In the genomic region with DNA sequence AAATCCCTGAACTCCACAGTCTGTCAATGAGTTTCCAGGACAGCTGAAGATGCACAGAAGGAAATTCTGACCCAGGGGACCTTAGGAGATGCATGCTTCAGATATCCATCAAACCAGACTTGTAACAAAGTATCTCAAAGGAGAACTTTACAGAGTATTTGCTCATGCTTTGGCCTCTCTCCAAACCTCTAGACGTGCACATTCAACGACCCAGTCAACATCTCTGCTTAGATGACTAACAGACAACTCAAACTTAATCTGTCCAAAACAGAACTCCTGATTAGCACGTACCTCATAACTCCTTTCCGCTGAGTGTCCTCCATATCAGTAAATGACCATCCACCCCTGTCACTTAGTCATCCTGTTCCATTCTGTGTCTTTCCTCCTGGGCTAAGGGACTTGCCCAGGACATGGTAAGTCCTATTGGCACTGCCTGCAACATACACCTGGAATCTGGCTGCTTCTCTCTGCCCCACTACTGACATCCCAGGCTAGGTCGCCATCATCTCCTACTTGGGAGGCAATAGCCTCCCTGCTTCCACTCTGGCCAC, we compare ENCODE assay signal across 12 cellular contexts.
DNase-seq lines count a peak whose midpoint lies in the region; ATAC-seq and TF ChIP-seq lines count a peak whose summit lies in the region.
"Had no signal": no experiment of that assay in that cellular context is flagged by ENCODE, and none has a peak within 500 bp of the region (broad histone marks: within the 10 kb centered on the region; RNA-seq: fewer than 3 reads in every experiment).

No MANE protein-coding gene starts in this region.

- no peaks in the 10 kb centered on the region for H3K27me3 Mint-ChIP-seq in activated CD4-positive, alpha-beta T cell treated with anti-CD3 and anti-CD28 coated beads for 36 hours
- no peaks in the 10 kb centered on the region for H3K27me3 Mint-ChIP-seq in activated naive CD8-positive, alpha-beta T cell treated with anti-CD3 and anti-CD28 coated beads, Interleukin-2, amount 50 U/mL, for 24 hours
- H3K27me3 Mint-ChIP-seq: dendritic cell treated with granulocyte-macrophage colony-stimulating factor and Interleukin-4, amounts not matched to agents 40 ng/mL and 50 ng/mL, for 4 days had no signal

- H3K4me1 Mint-ChIP-seq in activated CD4-positive, alpha-beta T cell treated with anti-CD3 and anti-CD28 coated beads for 36 hours: no peaks in the 10 kb centered on the region
- H3K4me1 Mint-ChIP-seq in activated naive CD8-positive, alpha-beta T cell treated with anti-CD3 and anti-CD28 coated beads, Interleukin-2, amount 50 U/mL, for 24 hours: no peaks in the 10 kb centered on the region

- peak overlapping the region; percentile 47 for H3K4me2 ChIP-seq in BLaER1

- H3K27ac Mint-ChIP-seq in activated CD4-positive, alpha-beta T cell treated with anti-CD3 and anti-CD28 coated beads for 36 hours: no peak overlapping the region
- H3K27ac Mint-ChIP-seq in activated naive CD8-positive, alpha-beta T cell treated with anti-CD3 and anti-CD28 coated beads, Interleukin-2, amount 50 U/mL, for 24 hours: no peak overlapping the region
- H3K27ac Mint-ChIP-seq: dendritic cell treated with granulocyte-macrophage colony-stimulating factor and Interleukin-4, amounts not matched to agents 40 ng/mL and 50 ng/mL, for 4 days had no signal

- no peaks in the 10 kb centered on the region for H4K20me1 ChIP-seq in BLaER1

- peaks cover 29% of the 10 kb centered on the region for H3K36me3 ChIP-seq in BLaER1
- H3K36me3 ChIP-seq: transverse colon had no signal

- no peaks in the 10 kb centered on the region for H3K9me3 Mint-ChIP-seq in activated CD4-positive, alpha-beta T cell treated with anti-CD3 and anti-CD28 coated beads for 36 hours (ENCODE audit: low read depth)
- H3K9me3 Mint-ChIP-seq in activated naive CD8-positive, alpha-beta T cell treated with anti-CD3 and anti-CD28 coated beads, Interleukin-2, amount 50 U/mL, for 24 hours: no peaks in the 10 kb centered on the region
- H3K9me3 Mint-ChIP-seq: dendritic cell treated with granulocyte-macrophage colony-stimulating factor and Interleukin-4, amounts not matched to agents 40 ng/mL and 50 ng/mL, for 4 days had no signal

- no peaks in the 10 kb centered on the region for H3K27me3 ChIP-seq in BLaER1
- H3K27me3 ChIP-seq: transverse colon had no signal

- ATAC-seq in activated CD4-positive, alpha-beta T cell treated with anti-CD3 and anti-CD28 coated beads for 36 hours: no peak
- no peak for ATAC-seq in activated naive CD8-positive, alpha-beta T cell treated with anti-CD3 and anti-CD28 coated beads, Interleukin-2, amount 50 U/mL, for 24 hours

- CTCF ChIA-PET in activated CD4-positive, alpha-beta T cell treated with anti-CD3 and anti-CD28 coated beads for 36 hours (lab: Charles Lee): no interaction called here

- H3K4me1 ChIP-seq in BLaER1: peaks cover 36% of the 10 kb centered on the region
- H3K4me1 ChIP-seq: transverse colon had no signal

- H3K4me3 Mint-ChIP-seq in activated CD4-positive, alpha-beta T cell treated with anti-CD3 and anti-CD28 coated beads for 36 hours: no peak overlapping the region
- no peak overlapping the region for H3K4me3 Mint-ChIP-seq in activated naive CD8-positive, alpha-beta T cell treated with anti-CD3 and anti-CD28 coated beads, Interleukin-2, amount 50 U/mL, for 24 hours
- H3K4me3 Mint-ChIP-seq: dendritic cell treated with granulocyte-macrophage colony-stimulating factor and Interleukin-4, amounts not matched to agents 40 ng/mL and 50 ng/mL, for 4 days had no signal

- no peaks in the 10 kb centered on the region for H3K36me3 Mint-ChIP-seq in activated CD4-positive, alpha-beta T cell treated with anti-CD3 and anti-CD28 coated beads for 36 hours (ENCODE audit: low read depth)
- peaks cover 1% of the 10 kb centered on the region for H3K36me3 Mint-ChIP-seq in activated naive CD8-positive, alpha-beta T cell treated with anti-CD3 and anti-CD28 coated beads, Interleukin-2, amount 50 U/mL, for 24 hours (ENCODE audit: low read depth)

- no peak overlapping the region for H3K4me3 ChIP-seq in BLaER1
- H3K4me3 ChIP-seq in cardiac fibroblast (replicated peaks in 1 of 2; ENCODE audit: low read depth in 2 of 2, low read length in 2 of 2): no peak overlapping the region
- H3K4me3 ChIP-seq: transverse colon had no signal

- in situ Hi-C loops in KBM-7 (cut with MboI; ENCODE audit: low pct_unique_long_range_greater_than_20kb, low sequenced_read_pairs): no loop called here

- POLR2A ChIA-PET in activated CD4-positive, alpha-beta T cell treated with anti-CD3 and anti-CD28 coated beads for 36 hours (lab: Charles Lee): no interaction called here

- intact Hi-C loops in activated CD4-positive, alpha-beta T cell treated with anti-CD3 and anti-CD28 coated beads for 36 hours (cut with DNase I, micrococcal nuclease): no loop called here
- intact Hi-C loops in posterior cingulate gyrus (cut with DNase I): no loop called here

- TF ChIP-seq CTCF in cardiac fibroblast (IDR thresholded peaks at IDR 0.05; ENCODE audit: low read depth, low read length): no peak

- H3K9ac ChIP-seq in BLaER1: no peak overlapping the region; the same call in 1 of the 2 replicates

- 0 out of 2 replicates have a peak overlapping the region, but pooled peaks have one; percentile 12 for H3K27ac ChIP-seq in BLaER1
- H3K27ac ChIP-seq: transverse colon had no signal

- no peaks in the 10 kb centered on the region for H3K9me3 ChIP-seq in BLaER1
- H3K9me3 ChIP-seq: transverse colon had no signal

- DNase-seq in KBM-7: peak; percentile 7
- DNase-seq in cardiac fibroblast (ENCODE audit: low read depth in 2 of 2): peak; percentile 77 to 89
- DNase-seq in lung microvascular endothelial cell (ENCODE audit: low read depth in 2 of 2): peak; percentile 58 to 95
- DNase-seq in activated CD4-positive, alpha-beta T cell treated with anti-CD3 and anti-CD28 coated beads for 36 hours: no peak
- DNase-seq in posterior cingulate gyrus: no peak
- DNase-seq in activated naive CD8-positive, alpha-beta T cell treated with anti-CD3 and anti-CD28 coated beads, Interleukin-2, amount 50 U/mL, for 24 hours: no peak
- no peak for DNase-seq in stimulated activated naive CD4-positive, alpha-beta T cell (lab: John Stamatoyannopoulos, UW)
- DNase-seq: activated CD8-positive, alpha-beta memory T cell treated with anti-CD3 and anti-CD28 coated beads, Interleukin-2, amount 50 U/mL, for 4 hours; NCI-H187 treated with DMSO at 0.1 percent for 48 hours; transverse colon had no signal

Comparison
In these comparisons a context has a peak if more than half of its experiments do, and no peak if none do; other contexts are left out.
1. DNase-seq: peak in KBM-7 (single experiment), cardiac fibroblast (2 of 2) and lung microvascular endothelial cell (2 of 2); none in activated CD4-positive, alpha-beta T cell treated with anti-CD3 and anti-CD28 coated beads for 36 hours (single experiment), posterior cingulate gyrus (0 of 10), activated naive CD8-positive, alpha-beta T cell treated with anti-CD3 and anti-CD28 coated beads, Interleukin-2, amount 50 U/mL, for 24 hours (single experiment) and stimulated activated naive CD4-positive, alpha-beta T cell (0 of 6).